Comparison of ENCODE assay signal across 8 cellular contexts in the genomic region with DNA sequence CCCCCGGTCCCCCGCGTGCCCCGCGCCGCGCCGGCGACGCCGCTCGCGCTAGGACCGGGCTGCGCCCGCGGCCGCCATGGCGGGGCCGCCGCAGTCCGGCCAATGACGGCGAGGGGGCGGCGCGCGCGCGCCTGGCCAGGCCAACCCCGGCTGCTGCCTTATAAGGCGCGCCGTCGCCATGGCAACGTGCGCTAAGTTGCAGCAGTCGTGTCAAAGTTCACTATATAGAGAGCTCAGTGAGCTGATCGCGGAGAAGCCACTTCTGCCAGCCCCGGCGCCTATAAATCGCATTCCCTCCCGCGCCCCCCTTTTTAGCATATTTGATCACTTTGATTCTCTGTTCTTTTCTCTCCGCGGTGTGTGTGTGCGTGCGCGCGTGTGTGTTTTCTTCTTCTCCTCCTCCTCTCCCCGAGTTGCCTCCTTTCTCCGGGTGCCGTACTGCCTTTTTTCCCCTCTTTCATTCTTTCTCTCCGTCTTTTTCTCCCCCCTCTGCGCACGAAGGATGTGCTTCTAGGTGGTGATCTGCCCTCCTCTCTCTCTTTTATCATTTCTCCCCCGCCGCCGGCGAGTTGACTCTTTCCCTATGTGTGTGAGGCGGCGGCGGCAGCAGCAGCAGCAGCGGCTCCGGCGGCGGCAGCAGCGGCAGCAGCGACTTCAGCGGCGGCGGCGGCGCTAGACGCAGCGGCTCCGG. TPM values are rescaled to one million over a fixed set of nuclear protein-coding genes. Genes with fewer than 3 reads are reported as not detected.
DNase-seq lines count a peak whose midpoint lies in the region; ATAC-seq, FAIRE-seq and TF ChIP-seq lines count a peak whose summit lies in the region.

NR2F2 (plus strand) TSS at position 251 of the 691 bp plus-strand sequence. CDS start 1,406 bp downstream, outside the sequence.

- FAIRE-seq in HTR-8/SVneo (lab: Jason Lieb, UNC) = peak; percentile 74

- peaks cover 63% of the 10 kb centered on the region for H3K27me3 ChIP-seq in CD8-positive, alpha-beta memory T cell (ENCODE audit: insufficient read depth, low read length, poor library complexity, severe bottlenecking)

- DNase-seq in CD8-positive, alpha-beta memory T cell = peak; percentile 14 to 57 (median 17)
- DNase-seq in HTR-8/SVneo (ENCODE audit: insufficient read length, low spot score) (peak; percentile 87), NOMO-1 treated with dmso at 0.1 percent for 144 hours (lab: John Stamatoyannopoulos, UW; ENCODE audit: unreplicated experiment) (peak; percentile 74), amniotic stem cell (lab: John Stamatoyannopoulos, UW) (peak; percentile 96), cardiac septum (ENCODE audit: low spot score) (peak; percentile 93), osteocyte (ENCODE audit: extremely low spot score, unreplicated experiment) (peak; percentile 99), NK-92 (lab: John Stamatoyannopoulos, UW; ENCODE audit: unreplicated experiment) (no peak)

- H3K27ac ChIP-seq in CD8-positive, alpha-beta memory T cell (ENCODE audit: low read depth, low read length) = peak within 1 kb of the TSS; percentile 51

- POLR2A ChIA-PET in CD8-positive, alpha-beta memory T cell (lab: Charles Lee) = no interaction called here

- ATAC-seq in GM19468 (IDR thresholded peaks at IDR 0.05; ENCODE audit: extremely low read depth, unreplicated experiment) = peak; percentile 81

- peaks cover 15 to 44% (median 17%) of the 10 kb centered on the region in 3 donors for H3K4me1 Mint-ChIP-seq in CD8-positive, alpha-beta memory T cell
- peaks cover 18% of the 10 kb centered on the region for H3K4me1 Mint-ChIP-seq in osteocyte (ENCODE audit: unreplicated experiment)

- peaks cover 0 to 40% (median 12%) of the 10 kb centered on the region in 5 donors for H3K9me3 Mint-ChIP-seq in CD8-positive, alpha-beta memory T cell
- no peaks in the 10 kb centered on the region for H3K9me3 Mint-ChIP-seq in osteocyte (ENCODE audit: unreplicated experiment)

- H3K9me3 ChIP-seq in CD8-positive, alpha-beta memory T cell (ENCODE audit: low read length) = no peaks in the 10 kb centered on the region

- no peaks in the 10 kb centered on the region for H3K4me1 ChIP-seq in CD8-positive, alpha-beta memory T cell (ENCODE audit: insufficient read depth, low read length)

- CTCF ChIA-PET in CD8-positive, alpha-beta memory T cell (lab: Charles Lee) = no interaction called here

- no peak for TF ChIP-seq CTCF in osteocyte (IDR thresholded peaks at IDR 0.05)

- H3K36me3 ChIP-seq in CD8-positive, alpha-beta memory T cell (ENCODE audit: insufficient read depth, low read length) = no peaks in the 10 kb centered on the region

- peaks cover 0 to 4% (median 0%) of the 10 kb centered on the region in 3 donors for H3K36me3 Mint-ChIP-seq in CD8-positive, alpha-beta memory T cell
- H3K36me3 Mint-ChIP-seq in osteocyte (ENCODE audit: unreplicated experiment) = peaks cover 42% of the 10 kb centered on the region

- peak within 1 kb of the TSS; percentile 62 to 89 (median 79) for H3K4me3 Mint-ChIP-seq in CD8-positive, alpha-beta memory T cell
- H3K4me3 Mint-ChIP-seq in osteocyte (ENCODE audit: unreplicated experiment) = peak within 1 kb of the TSS; percentile 99

- peak within 1 kb of the TSS in 3 of 8 donors; percentile 15 to 89 (median 40) for H3K27ac Mint-ChIP-seq in CD8-positive, alpha-beta memory T cell
- H3K27ac Mint-ChIP-seq in osteocyte (ENCODE audit: unreplicated experiment) = peak within 1 kb of the TSS; percentile 100

- intact Hi-C loops in cardiac septum (cut with DNase I) = loop anchor here (10.0 kb wide), 1 partner anchor 726 kb away; no protein-coding TSS in a partner anchor

- H3K27me3 Mint-ChIP-seq in CD8-positive, alpha-beta memory T cell = peaks cover 70 to 86% of the 10 kb centered on the region in 2 donors
- no peaks in the 10 kb centered on the region for H3K27me3 Mint-ChIP-seq in osteocyte (ENCODE audit: unreplicated experiment)

- peak within 1 kb of the TSS; percentile 28 for H3K4me3 ChIP-seq in CD8-positive, alpha-beta memory T cell (ENCODE audit: low read length)

RNA-seq across cellular contexts. Expression of gene NR2F2, which starts in this region (rescaled TPM):
- total RNA-seq in CD8-positive, alpha-beta memory T cell = not detected
- polyA plus RNA-seq in CD8-positive, alpha-beta memory T cell = not detected
- total RNA-seq in cardiac septum (21.0 TPM), osteocyte (286 and 292 TPM in 2 replicates)

Comparison
In these comparisons a context has a peak if more than half of its experiments do, and no peak if none do; other contexts are left out.
1. RNA of gene NR2F2 (total RNA-seq): 286 to 292 TPM in osteocyte and 21.0 TPM in cardiac septum (single experiment); not detected in CD8-positive, alpha-beta memory T cell; every median in the first group is over 10 times any median in the second.
2. RNA of gene NR2F2 (total RNA-seq): 286 to 292 TPM in osteocyte; 21.0 TPM in cardiac septum (single experiment); every median in the first group is over 10 times any median in the second.
3. Peak in DNase-seq, H3K4me3 ChIP-seq and H3K27ac ChIP-seq in CD8-positive, alpha-beta memory T cell; RNA of the gene not detected or under 1 TPM.